In genomic region chr6:22017272-22017671, GRCh38 we compare ENCODE assay signal across 17 cellular contexts.
"Had no signal": no experiment of that assay in that cellular context is flagged by ENCODE, and none has a peak within 500 bp of the region (broad histone marks: within the 10 kb centered on the region; RNA-seq: fewer than 3 reads in every experiment).

No MANE protein-coding gene starts in this region.

- H3K4me1 Mint-ChIP-seq: natural killer cell, neural crest cell had no signal

- H3K36me3 Mint-ChIP-seq: natural killer cell had no signal

- H3K4me3 ChIP-seq: dorsolateral prefrontal cortex, heart left ventricle, mucosa of descending colon, stomach, thoracic aorta, transverse colon had no signal

- H3K27ac ChIP-seq: dorsolateral prefrontal cortex, heart left ventricle, stomach, thoracic aorta, transverse colon had no signal

- ATAC-seq: heart left ventricle, mucosa of descending colon, natural killer cell, right cardiac atrium had no signal

- DNase-seq: cortex of kidney; dorsolateral prefrontal cortex; effector CD8-positive, alpha-beta T cell; heart left ventricle; hippocampal formation; kidney glomerular epithelial cell; mucosa of descending colon; natural killer cell; right cardiac atrium; small intestine; stimulated activated CD4-positive, alpha-beta T cell treated with anti-CD3 and anti-CD28 coated beads, Interleukin-12 subunit alpha, Interleukin-12 subunit beta, amount 100 ng/mL, for 4 hours; stimulated activated naive CD4-positive, alpha-beta T cell; stomach; substantia nigra; transverse colon had no signal

- H3K9me3 ChIP-seq: mucosa of descending colon, thoracic aorta, transverse colon had no signal

- H3K4me3 Mint-ChIP-seq: natural killer cell, neural crest cell had no signal

- H3K36me3 ChIP-seq: stomach, transverse colon had no signal

- H3K27ac Mint-ChIP-seq: natural killer cell had no signal
